In genomic region chr13:85492283-85492682, GRCh38 we compare ENCODE assay signal across 30 cellular contexts.
"Had no signal": no experiment of that assay in that cellular context is flagged by ENCODE, and none has a peak within 500 bp of the region (broad histone marks: within the 10 kb centered on the region; RNA-seq: fewer than 3 reads in every experiment).

No MANE protein-coding gene starts in this region.

- H3K4me1 Mint-ChIP-seq: activated B cell treated with CpG ODN at 0.5 μM for 24 hours; activated T-helper 17 cell treated with anti-CD3 and anti-CD28 coated beads, Interleukin-2, amount 50 U/mL, for 72 hours; central memory CD8-positive, alpha-beta T cell; endodermal cell; T-helper 17 cell had no signal

- H3K27ac ChIP-seq: brain microvascular endothelial cell, coronary artery, dorsolateral prefrontal cortex, esophagus muscularis mucosa, WERI-Rb-1 had no signal

- DNase-seq: activated B cell treated with CpG ODN at 0.5 μM for 24 hours; activated CD4-positive, alpha-beta T cell treated with anti-CD3 and anti-CD28 coated beads for 48 hours; activated CD4-positive, alpha-beta T cell treated with anti-CD3 and anti-CD28 coated beads, Interleukin-2, amount 50 U/mL, for 1 hour; activated CD4-positive, alpha-beta T cell treated with anti-CD3 and anti-CD28 coated beads, Interleukin-2, amount 50 U/mL, for 48 hours; activated CD8-positive, alpha-beta memory T cell treated with anti-CD3 and anti-CD28 coated beads for 24 hours; activated CD8-positive, alpha-beta T cell treated with anti-CD3 and anti-CD28 coated beads for 36 hours; activated effector memory CD4-positive, alpha-beta T cell treated with Interleukin-2 at 50 U/mL for 16 hours; activated gamma-delta T cell treated with Interleukin-2 at 50 U/mL for 16 hours; activated naive CD4-positive, alpha-beta T cell treated with anti-CD3 and anti-CD28 coated beads, Interleukin-2, amount 50 U/mL, for 16 hours; activated naive CD4-positive, alpha-beta T cell treated with Interleukin-2 at 50 U/mL for 16 hours; activated T-cell treated with anti-CD3 and anti-CD28 coated beads, Interleukin-2, amount 50 U/mL, for 4 hours; amniotic stem cell; anterior cingulate cortex; brain microvascular endothelial cell; dorsolateral prefrontal cortex; effector memory CD4-positive, alpha-beta T cell; endodermal cell; erythroblast; head of caudate nucleus; T-helper 17 cell; T1000; WERI-Rb-1 had no signal

- H3K4me1 ChIP-seq: esophagus muscularis mucosa had no signal

- H3K36me3 ChIP-seq: brain microvascular endothelial cell, esophagus muscularis mucosa, WERI-Rb-1 had no signal

- H3K4me3 ChIP-seq: coronary artery, dorsolateral prefrontal cortex, esophagus muscularis mucosa had no signal

- H3K27ac Mint-ChIP-seq: activated B cell treated with CpG ODN at 0.5 μM for 24 hours; activated CD8-positive, alpha-beta T cell treated with anti-CD3 and anti-CD28 coated beads for 36 hours; activated naive CD8-positive, alpha-beta T cell; activated T-helper 17 cell treated with anti-CD3 and anti-CD28 coated beads, Interleukin-2, amount 50 U/mL, for 72 hours; dendritic cell treated with granulocyte-macrophage colony-stimulating factor and Interleukin-4, amounts not matched to agents 40 ng/mL and 50 ng/mL, for 4 days; endodermal cell; T-helper 17 cell; T-helper 2 cell treated with Interferon-gamma antibody and Interleukin-4, amounts not matched to agents 5 μg/mL and 100 μg/mL, for 36 hours had no signal

- ATAC-seq: activated CD4-positive, CD25-positive, alpha-beta regulatory T cell treated with anti-CD3 and anti-CD28 coated beads, Interleukin-2, amount 50 U/mL, for 24 hours; activated CD8-positive, alpha-beta T cell treated with anti-CD3 and anti-CD28 coated beads for 36 hours; activated T-cell treated with anti-CD3 and anti-CD28 coated beads, Interleukin-2, amount 50 U/mL, for 4 hours; activated T-helper 17 cell treated with anti-CD3 and anti-CD28 coated beads, Interleukin-2, amount 50 U/mL, for 72 hours; T-helper 17 cell had no signal

- H3K27me3 Mint-ChIP-seq: activated B cell treated with CpG ODN at 0.5 μM for 24 hours; activated CD8-positive, alpha-beta T cell treated with anti-CD3 and anti-CD28 coated beads for 36 hours; activated naive CD8-positive, alpha-beta T cell; activated T-helper 17 cell treated with anti-CD3 and anti-CD28 coated beads, Interleukin-2, amount 50 U/mL, for 72 hours; central memory CD8-positive, alpha-beta T cell; dendritic cell treated with granulocyte-macrophage colony-stimulating factor and Interleukin-4, amounts not matched to agents 40 ng/mL and 50 ng/mL, for 4 days; T-helper 17 cell had no signal

- H3K36me3 Mint-ChIP-seq: activated naive CD8-positive, alpha-beta T cell had no signal

- H3K9me3 ChIP-seq: esophagus muscularis mucosa had no signal

- H3K9me3 Mint-ChIP-seq: endodermal cell; T-helper 2 cell treated with Interferon-gamma antibody and Interleukin-4, amounts not matched to agents 5 μg/mL and 100 μg/mL, for 36 hours had no signal

- H3K27me3 ChIP-seq: brain microvascular endothelial cell, dorsolateral prefrontal cortex, esophagus muscularis mucosa had no signal

- H3K4me3 Mint-ChIP-seq: activated B cell treated with CpG ODN at 0.5 μM for 24 hours; activated CD8-positive, alpha-beta T cell treated with anti-CD3 and anti-CD28 coated beads for 36 hours; activated naive CD8-positive, alpha-beta T cell; activated T-cell treated with anti-CD3 and anti-CD28 coated beads, Interleukin-2, amount 50 U/mL, for 4 hours; activated T-helper 17 cell treated with anti-CD3 and anti-CD28 coated beads, Interleukin-2, amount 50 U/mL, for 72 hours; central memory CD8-positive, alpha-beta T cell; dendritic cell treated with granulocyte-macrophage colony-stimulating factor and Interleukin-4, amounts not matched to agents 40 ng/mL and 50 ng/mL, for 4 days; endodermal cell; T-helper 17 cell; T-helper 2 cell treated with Interferon-gamma antibody and Interleukin-4, amounts not matched to agents 5 μg/mL and 100 μg/mL, for 36 hours had no signal
